ENCODE assay signal across 1 cellular context in genomic region chr13:48258430-48258829, GRCh38.
TF ChIP-seq lines count a peak whose summit lies in the region.

No MANE protein-coding gene starts in this region.

TF ChIP-seq in SK-N-SH, 30 proteins besides CTCF, POLR2A, EP300 and RAD21 (continued from another document):
- TF ChIP-seq ZBTB33 (IDR thresholded peaks at IDR 0.05; ENCODE audit: borderline replicate concordance, low read depth): no peak
- TF ChIP-seq CHD2 (IDR thresholded peaks at IDR 0.05; ENCODE audit: low read length, partially characterized antibody): no peak
- TF ChIP-seq, protein P1, sequence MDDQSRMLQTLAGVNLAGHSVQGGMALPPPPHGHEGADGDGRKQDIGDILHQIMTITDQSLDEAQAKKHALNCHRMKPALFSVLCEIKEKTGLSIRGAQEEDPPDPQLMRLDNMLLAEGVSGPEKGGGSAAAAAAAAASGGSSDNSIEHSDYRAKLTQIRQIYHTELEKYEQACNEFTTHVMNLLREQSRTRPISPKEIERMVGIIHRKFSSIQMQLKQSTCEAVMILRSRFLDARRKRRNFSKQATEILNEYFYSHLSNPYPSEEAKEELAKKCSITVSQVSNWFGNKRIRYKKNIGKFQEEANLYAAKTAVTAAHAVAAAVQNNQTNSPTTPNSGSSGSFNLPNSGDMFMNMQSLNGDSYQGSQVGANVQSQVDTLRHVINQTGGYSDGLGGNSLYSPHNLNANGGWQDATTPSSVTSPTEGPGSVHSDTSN (IDR thresholded peaks at IDR 0.05): no peak
- TF ChIP-seq USF1 (IDR thresholded peaks at IDR 0.05; ENCODE audit: borderline replicate concordance, low read depth): no peak
- no peak for TF ChIP-seq GABPA (IDR thresholded peaks at IDR 0.05; ENCODE audit: low read depth)
- TF ChIP-seq FOSL2 (IDR thresholded peaks at IDR 0.05; ENCODE audit: borderline replicate concordance, low read depth): no peak
- TF ChIP-seq TAF1 (IDR thresholded peaks at IDR 0.05; ENCODE audit: borderline replicate concordance, low read depth, low read length): no peak
- TF ChIP-seq USF2 (IDR thresholded peaks at IDR 0.05; ENCODE audit: borderline replicate concordance, low read depth, low read length): no peak
- no peak for TF ChIP-seq EZH2phosphoT487 (IDR thresholded peaks at IDR 0.05; ENCODE audit: borderline replicate concordance, low read depth)
- TF ChIP-seq, protein P2, sequence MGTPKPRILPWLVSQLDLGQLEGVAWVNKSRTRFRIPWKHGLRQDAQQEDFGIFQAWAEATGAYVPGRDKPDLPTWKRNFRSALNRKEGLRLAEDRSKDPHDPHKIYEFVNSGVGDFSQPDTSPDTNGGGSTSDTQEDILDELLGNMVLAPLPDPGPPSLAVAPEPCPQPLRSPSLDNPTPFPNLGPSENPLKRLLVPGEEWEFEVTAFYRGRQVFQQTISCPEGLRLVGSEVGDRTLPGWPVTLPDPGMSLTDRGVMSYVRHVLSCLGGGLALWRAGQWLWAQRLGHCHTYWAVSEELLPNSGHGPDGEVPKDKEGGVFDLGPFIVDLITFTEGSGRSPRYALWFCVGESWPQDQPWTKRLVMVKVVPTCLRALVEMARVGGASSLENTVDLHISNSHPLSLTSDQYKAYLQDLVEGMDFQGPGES (IDR thresholded peaks at IDR 0.05; ENCODE audit: low read depth, low read length): no peak
